In genomic region chr3:192364296-192364695, GRCh38 we compare ENCODE assay signal across 19 cellular contexts.
DNase-seq lines count a peak whose midpoint lies in the region; ATAC-seq, FAIRE-seq and TF ChIP-seq lines count a peak whose summit lies in the region.
"Had no signal": no experiment of that assay in that cellular context is flagged by ENCODE, and none has a peak within 500 bp of the region (broad histone marks: within the 10 kb centered on the region; RNA-seq: fewer than 3 reads in every experiment).

No MANE protein-coding gene starts in this region.

- in situ Hi-C loops in G401 (cut with HindIII; ENCODE audit: low sequenced_read_pairs) = no loop called here

- FAIRE-seq in H54 (lab: Jason Lieb, UNC) = peak; percentile 48
- FAIRE-seq: A204.1, GM18507, K562 had no signal

- no peak for ATAC-seq in GM19351 (IDR thresholded peaks at IDR 0.05; ENCODE audit: unreplicated experiment)
- ATAC-seq: K562 had no signal

- DNase-seq in G401 (ENCODE audit: low spot score) = peak; percentile 90
- DNase-seq in H54 (ENCODE audit: insufficient read length, low spot score) = no peak
- DNase-seq in NCI-H69 (lab: John Stamatoyannopoulos, UW) = peak; percentile 62
- peak; percentile 89 for DNase-seq in cerebellar cortex (ENCODE audit: low spot score)
- DNase-seq in NCI-H1417 (lab: John Stamatoyannopoulos, UW) = no peak
- DNase-seq in stimulated activated CD4-positive, alpha-beta T cell treated with anti-CD3 and anti-CD28 coated beads, Interleukin-4, amount 100 ng/mL, for 1 hour = no peak
- DNase-seq: Calu3; CD4-positive, alpha-beta T cell; DMS153; DMS79 treated with DMSO at 0.1 percent for 48 hours; EL; GDM1; GOT3; HCEC 1CT; HFFc6 had no signal

- TF ChIP-seq POLR2A in H54 (IDR thresholded peaks at IDR 0.05; ENCODE audit: low read depth, low read length) = no peak

Comparison
In these comparisons a context has a peak if more than half of its experiments do, and no peak if none do; other contexts are left out.
1. DNase-seq: peak in G401 (single experiment), NCI-H69 (single experiment) and cerebellar cortex (single experiment); none in H54 (single experiment), NCI-H1417 (0 of 3) and stimulated activated CD4-positive, alpha-beta T cell treated with anti-CD3 and anti-CD28 coated beads, Interleukin-4, amount 100 ng/mL, for 1 hour (single experiment).